25 cellular contexts compared by ENCODE assay signal in genomic region chr2:129188451-129188850, GRCh38.
DNase-seq lines count a peak whose midpoint lies in the region; ATAC-seq, FAIRE-seq and TF ChIP-seq lines count a peak whose summit lies in the region.
"Had no signal": no experiment of that assay in that cellular context is flagged by ENCODE, and none has a peak within 500 bp of the region (broad histone marks: within the 10 kb centered on the region; RNA-seq: fewer than 3 reads in every experiment).

No MANE protein-coding gene starts in this region.

- TF ChIP-seq CTCF in right atrium auricular region (IDR thresholded peaks at IDR 0.05) (no peak), osteoblast (IDR thresholded peaks at IDR 0.05; ENCODE audit: extremely low read depth, low read depth, low read length) (no peak), stomach (IDR thresholded peaks at IDR 0.05) (no peak)

- no peaks in the 10 kb centered on the region for H3K79me2 ChIP-seq in osteoblast (ENCODE audit: insufficient read depth, low read length)

- no peak for FAIRE-seq in small intestine (lab: Jason Lieb, UNC)
- FAIRE-seq: A549, GM12878, GM12892, GM18507 had no signal

- H3K27ac ChIP-seq in right atrium auricular region (no peak overlapping the region), osteoblast (ENCODE audit: low read depth, low read length) (no peak overlapping the region), small intestine (ENCODE audit: low read depth in 1 of 2, low read length in 1 of 2) (no peak overlapping the region), stomach (no peak overlapping the region)
- H3K27ac ChIP-seq: 22Rv1, A549, BLaER1 had no signal

- H3K4me2 ChIP-seq in osteoblast (ENCODE audit: insufficient read depth, low read length) = no peak overlapping the region
- H3K4me2 ChIP-seq: A549, BLaER1 had no signal

- H4K20me1 ChIP-seq in osteoblast (ENCODE audit: insufficient read depth, low read length) = no peaks in the 10 kb centered on the region
- H4K20me1 ChIP-seq: BLaER1 had no signal

- TF ChIP-seq POLR2A in stomach (IDR thresholded peaks at IDR 0.05) = no peak

- H3K36me3 ChIP-seq in right atrium auricular region (no peaks in the 10 kb centered on the region), osteoblast (ENCODE audit: insufficient read depth, low read length) (no peaks in the 10 kb centered on the region), small intestine (ENCODE audit: control insufficient read depth in 2 of 2, insufficient read depth in 2 of 2, low read length in 2 of 2) (no peaks in the 10 kb centered on the region), stomach (no peaks in the 10 kb centered on the region)
- H3K36me3 ChIP-seq: BE2C, BLaER1 had no signal

- H2AFZ ChIP-seq in osteoblast (ENCODE audit: low read length) = no peak overlapping the region

- WGBS in small intestine, 3 donors = 89 to 92% (median 90%) methylated on average over 8 to 9 of the region's 9 CpGs
- 90 to 96% (median 91%) methylated on average over 7 to 9 of the region's 9 CpGs for WGBS in stomach, 5 donors

- H3K27me3 ChIP-seq in right atrium auricular region (no peaks in the 10 kb centered on the region), osteoblast (ENCODE audit: insufficient read depth, low read length) (no peaks in the 10 kb centered on the region), small intestine (ENCODE audit: control insufficient read depth in 2 of 2, insufficient read depth in 2 of 2, low read length in 2 of 2) (no peaks in the 10 kb centered on the region), stomach (no peaks in the 10 kb centered on the region)
- H3K27me3 ChIP-seq: BE2C, BLaER1 had no signal

- H3K4me1 ChIP-seq in right atrium auricular region = no peaks in the 10 kb centered on the region
- no peaks in the 10 kb centered on the region for H3K4me1 ChIP-seq in osteoblast (ENCODE audit: insufficient read depth, low read length)
- no peaks in the 10 kb centered on the region for H3K4me1 ChIP-seq in small intestine (ENCODE audit: control insufficient read depth in 2 of 2, insufficient read depth in 1 of 2, low read depth in 1 of 2, low read length in 1 of 2)
- H3K4me1 ChIP-seq in stomach = peaks cover 4 to 21% (median 12%) of the 10 kb centered on the region in 4 donors
- H3K4me1 ChIP-seq: A549, BE2C, BLaER1 had no signal

- peak; percentile 60 for DNase-seq in Right ventricle myocardium inferior (ENCODE audit: missing footprints)
- DNase-seq in right atrium auricular region (ENCODE audit: low spot score) = no peak
- DNase-seq in mesenteric fat pad (ENCODE audit: low spot score) = peak; percentile 57
- DNase-seq in osteoblast (ENCODE audit: insufficient read length, low spot score, missing footprints) = peak; percentile 30
- DNase-seq in small intestine = no peak
- no peak for DNase-seq in stomach
- DNase-seq: BE2C; C1 segment of cervical spinal cord; CD4-positive, CD25-positive, alpha-beta regulatory T cell; CD8-positive, alpha-beta memory T cell; COR-L47; DMS 273 treated with DMSO at 0.1 percent for 48 hours; DMS153; DMS53; DMS79; DND-41; EL; GDM1 had no signal

- no peak for TF ChIP-seq EP300 in stomach (IDR thresholded peaks at IDR 0.05)

- ATAC-seq in Right ventricle myocardium inferior (no peak), GM21576 (IDR thresholded peaks at IDR 0.05; ENCODE audit: unreplicated experiment) (no peak)
- ATAC-seq: A549, GM12878 had no signal

- intact Hi-C loops in Right ventricle myocardium inferior (cut with DNase I) (no loop called here), stomach (cut with DNase I; ENCODE audit: low total_unique reads) (no loop called here)

- H3K4me3 ChIP-seq in right atrium auricular region (no peak overlapping the region), osteoblast (ENCODE audit: insufficient read depth, low read length) (no peak overlapping the region), small intestine (ENCODE audit: low read depth in 1 of 2, low read length in 2 of 2) (no peak overlapping the region), stomach (no peak overlapping the region)
- H3K4me3 ChIP-seq: A549, BLaER1, GM12878 had no signal

- H3K9me3 ChIP-seq in right atrium auricular region (no peaks in the 10 kb centered on the region), osteoblast (ENCODE audit: low read depth, low read length) (no peaks in the 10 kb centered on the region), small intestine (ENCODE audit: control insufficient read depth, low read depth) (no peaks in the 10 kb centered on the region), stomach (no peaks in the 10 kb centered on the region)
- H3K9me3 ChIP-seq: A549, BE2C, BLaER1 had no signal

Comparison
In these comparisons a context has a peak if more than half of its experiments do, and no peak if none do; other contexts are left out.
1. DNase-seq: peak in Right ventricle myocardium inferior (single experiment), mesenteric fat pad (single experiment) and osteoblast (single experiment); none in right atrium auricular region (single experiment), small intestine (single experiment) and stomach (single experiment).